33 cellular contexts compared by ENCODE assay signal in genomic region chrX:98755912-98756311, GRCh38.
"Had no signal": no experiment of that assay in that cellular context is flagged by ENCODE, and none has a peak within 500 bp of the region (broad histone marks: within the 10 kb centered on the region; RNA-seq: fewer than 3 reads in every experiment).

No MANE protein-coding gene starts in this region.

- FAIRE-seq: TTC549 had no signal

- H3K9me3 ChIP-seq: adrenal gland, body of pancreas had no signal

- H3K27me3 ChIP-seq: body of pancreas, brain microvascular endothelial cell had no signal

- H3K27ac ChIP-seq: adrenal gland, body of pancreas, brain microvascular endothelial cell, breast epithelium, VCaP had no signal

- H3K4me1 ChIP-seq: adrenal gland, body of pancreas, breast epithelium had no signal

- ATAC-seq: activated CD8-positive, alpha-beta T cell treated with anti-CD3 and anti-CD28 coated beads for 36 hours; activated naive CD4-positive, alpha-beta T cell treated with anti-CD3 and anti-CD28 coated beads, Interleukin-2, amount 50 U/mL, for 72 hours; activated T-cell treated with anti-CD3 and anti-CD28 coated beads, Interleukin-2, amount 50 U/mL, for 4 hours; activated T-cell treated with anti-CD3 and anti-CD28 coated beads, Interleukin-2, amount 50 U/mL, for 72 hours; activated T-helper 17 cell treated with anti-CD3 and anti-CD28 coated beads, Interleukin-2, amount 50 U/mL, for 72 hours; body of pancreas had no signal

- H3K4me3 ChIP-seq: adrenal gland, body of pancreas, breast epithelium had no signal

- H3K36me3 ChIP-seq: adrenal gland, brain microvascular endothelial cell, breast epithelium had no signal

- DNase-seq: activated B cell treated with CpG ODN at 0.5 μM for 24 hours; activated CD4-positive, alpha-beta memory T cell treated with anti-CD3 and anti-CD28 coated beads for 36 hours; activated CD4-positive, alpha-beta T cell treated with anti-CD3 and anti-CD28 coated beads for 4 hours; activated CD4-positive, alpha-beta T cell treated with anti-CD3 and anti-CD28 coated beads, Interleukin-2, amount 10 ng/mL, durations not matched to agents 24 days and 14 days; activated CD4-positive, alpha-beta T cell treated with anti-CD3 and anti-CD28 coated beads, Interleukin-2, amount 50 U/mL, for 1 hour; activated CD4-positive, alpha-beta T cell treated with anti-CD3 and anti-CD28 coated beads, Interleukin-2, amount 50 U/mL, for 4 hours; activated CD4-positive, CD25-positive, alpha-beta regulatory T cell treated with anti-CD3 and anti-CD28 coated beads, Interleukin-2, amount 50 U/mL, for 72 hours; activated CD8-positive, alpha-beta memory T cell treated with anti-CD3 and anti-CD28 coated beads, Interleukin-2, amount 50 U/mL, for 4 hours; activated CD8-positive, alpha-beta T cell treated with anti-CD3 and anti-CD28 coated beads for 36 hours; activated effector memory CD4-positive, alpha-beta T cell treated with anti-CD3 and anti-CD28 coated beads, Interleukin-2, amount 50 U/mL, for 16 hours; activated gamma-delta T cell treated with Interleukin-2 at 50 U/mL for 16 hours; activated naive CD4-positive, alpha-beta T cell; activated naive CD4-positive, alpha-beta T cell treated with anti-CD3 and anti-CD28 coated beads for 36 hours; activated naive CD4-positive, alpha-beta T cell treated with anti-CD3 and anti-CD28 coated beads, Interleukin-2, amount 50 U/mL, for 16 hours; activated naive CD8-positive, alpha-beta T cell treated with anti-CD3 and anti-CD28 coated beads for 36 hours; activated T-cell treated with anti-CD3 and anti-CD28 coated beads for 4 hours; activated T-cell treated with anti-CD3 and anti-CD28 coated beads, Interleukin-2, amount 50 U/mL, for 1 hour; activated T-cell treated with anti-CD3 and anti-CD28 coated beads, Interleukin-2, amount 50 U/mL, for 4 hours; activated T-cell treated with anti-CD3 and anti-CD28 coated beads, Interleukin-2, amount 50 U/mL, for 72 hours; adrenal gland; amniotic stem cell; aorta; body of pancreas; brain microvascular endothelial cell; central memory CD4-positive, alpha-beta T cell; T-helper 1 cell; T-helper 2 cell; T-helper 9 cell had no signal
